Comparison of ENCODE assay signal across 21 cellular contexts in genomic region chr12:46332260-46332659, GRCh38. TPM values are rescaled to one million over a fixed set of nuclear protein-coding genes. Genes with fewer than 3 reads are reported as not detected.
DNase-seq lines count a peak whose midpoint lies in the region; ATAC-seq, FAIRE-seq and TF ChIP-seq lines count a peak whose summit lies in the region.
"Had no signal": no experiment of that assay in that cellular context is flagged by ENCODE, and none has a peak within 500 bp of the region (broad histone marks: within the 10 kb centered on the region; RNA-seq: fewer than 3 reads in every experiment).

No MANE protein-coding gene starts in this region.

- H3K9me3 ChIP-seq in SJCRH30 (replicated peaks): peaks cover 8% of the 10 kb centered on the region

- peaks cover 4% of the 10 kb centered on the region for H3K4me1 Mint-ChIP-seq in osteocyte (ENCODE audit: unreplicated experiment)
- no peaks in the 10 kb centered on the region for H3K4me1 Mint-ChIP-seq in nephron progenitor cell
- H3K4me1 Mint-ChIP-seq: neural crest cell had no signal

- H3K4me1 ChIP-seq in SJCRH30: peaks cover 9% of the 10 kb centered on the region

- ATAC-seq in HG03521 (IDR thresholded peaks at IDR 0.05; ENCODE audit: unreplicated experiment) (no peak), GM21381 (IDR thresholded peaks at IDR 0.05; ENCODE audit: unreplicated experiment) (no peak)
- ATAC-seq: right cardiac atrium had no signal

- no peaks in the 10 kb centered on the region for H3K27me3 Mint-ChIP-seq in osteocyte (ENCODE audit: unreplicated experiment)
- peaks cover 7% of the 10 kb centered on the region for H3K27me3 Mint-ChIP-seq in nephron progenitor cell (ENCODE audit: low read depth, poor library complexity)

- TF ChIP-seq CTCF in epithelial cell of esophagus (IDR thresholded peaks at IDR 0.05; ENCODE audit: insufficient read depth, low read depth, low read length, missing control alignments) (no peak), osteocyte (IDR thresholded peaks at IDR 0.05) (no peak), D721Med (IDR thresholded peaks at IDR 0.05; ENCODE audit: insufficient read depth, missing control alignments) (no peak), nephron progenitor cell (IDR thresholded peaks at IDR 0.05) (no peak)

- no peaks in the 10 kb centered on the region for H3K27me3 ChIP-seq in SJCRH30
- H3K27me3 ChIP-seq: cardiac muscle cell had no signal

- DNase-seq in H54 (ENCODE audit: insufficient read length, low spot score): no peak
- peak; percentile 33 to 56 for DNase-seq in SJCRH30
- DNase-seq in epithelial cell of esophagus (ENCODE audit: low read depth): peak; percentile 73
- no peak for DNase-seq in osteocyte (ENCODE audit: extremely low spot score, unreplicated experiment)
- no peak for DNase-seq in D721Med (ENCODE audit: insufficient read length, low spot score)
- no peak for DNase-seq in nephron progenitor cell
- DNase-seq: activated CD4-positive, alpha-beta T cell treated with anti-CD3 and anti-CD28 coated beads for 48 hours; activated naive CD4-positive, alpha-beta T cell treated with anti-CD3 and anti-CD28 coated beads, Interleukin-2, amount 50 U/mL, for 16 hours; C1 segment of cervical spinal cord; DMS79 treated with DMSO at 0.1 percent for 48 hours; effector memory CD4-positive, alpha-beta T cell; NCI-H1105 treated with DMSO at 0.1 percent for 48 hours; NCI-H2171 treated with DMSO at 0.1 percent for 48 hours; right cardiac atrium; SHP77; stimulated activated CD4-positive, alpha-beta T cell treated with anti-CD3 and anti-CD28 coated beads, Interleukin-4, amount 100 ng/mL, for 1 hour had no signal

- FAIRE-seq in H54 (lab: Jason Lieb, UNC) (peak; percentile 50), D721Med (lab: Jason Lieb, UNC) (no peak)
- FAIRE-seq: H1 had no signal

- H3K4me3 Mint-ChIP-seq in osteocyte (ENCODE audit: unreplicated experiment) (no peak overlapping the region), nephron progenitor cell (no peak overlapping the region)
- H3K4me3 Mint-ChIP-seq: neural crest cell had no signal

- TF ChIP-seq POLR2A in H54 (IDR thresholded peaks at IDR 0.05; ENCODE audit: low read depth, low read length): no peak

- H3K36me3 Mint-ChIP-seq in osteocyte (ENCODE audit: unreplicated experiment) (no peaks in the 10 kb centered on the region), nephron progenitor cell (ENCODE audit: low read depth) (no peaks in the 10 kb centered on the region)

- no peak overlapping the region for H3K4me3 ChIP-seq in SJCRH30
- H3K4me3 ChIP-seq in epithelial cell of esophagus (ENCODE audit: low read length): no peak overlapping the region
- H3K4me3 ChIP-seq: cardiac muscle cell had no signal

- H3K27ac ChIP-seq in SJCRH30: no peak overlapping the region
- H3K27ac ChIP-seq: cardiac muscle cell had no signal

- H3K27ac Mint-ChIP-seq in osteocyte (ENCODE audit: unreplicated experiment) (peak overlapping the region; percentile 8), nephron progenitor cell (no peak overlapping the region)

- H3K9me3 Mint-ChIP-seq in osteocyte (ENCODE audit: unreplicated experiment) (peaks cover 18% of the 10 kb centered on the region), nephron progenitor cell (peaks cover 16% of the 10 kb centered on the region)

- no peaks in the 10 kb centered on the region for H3K36me3 ChIP-seq in SJCRH30
- H3K36me3 ChIP-seq: cardiac muscle cell had no signal

RNA-seq across cellular contexts. Expression of gene SLC38A2, which starts 40.3 kb away (rescaled TPM):
- 213 and 260 TPM in 2 replicates for total RNA-seq in SJCRH30 (2014; rRNA removed; shearing (Covaris generic))
- total RNA-seq in osteocyte: 754 and 795 TPM in 2 replicates

Comparison
In these comparisons a context has a peak if more than half of its experiments do, and no peak if none do; other contexts are left out.
1. DNase-seq: peak in SJCRH30 (2 of 2) and epithelial cell of esophagus (single experiment); none in H54 (single experiment), osteocyte (single experiment), D721Med (single experiment) and nephron progenitor cell (single experiment).